17 cellular contexts compared by ENCODE assay signal in genomic region chr4:150264595-150265141, GRCh38.
A peak's percentile ranks its signal among the peaks of the same experiment; 100 is the strongest.
DNase-seq lines count a peak whose midpoint lies in the region; ATAC-seq, FAIRE-seq and TF ChIP-seq lines count a peak whose summit lies in the region.
"Had no signal": no experiment of that assay in that cellular context is flagged by ENCODE, and none has a peak within 500 bp of the region (broad histone marks: within the 10 kb centered on the region; RNA-seq: fewer than 3 reads in every experiment).

No MANE protein-coding gene starts in this region.

- DNase-seq in AG08395 (ENCODE audit: low spot score), result peak; percentile 14
- DNase-seq in GM03348 (ENCODE audit: low spot score), result peak; percentile 30
- no peak for DNase-seq in K562 (ENCODE audit: extremely low read depth in 1 of 4, low spot score in 3 of 4)
- no peak for DNase-seq in hepatocyte (ENCODE audit: low spot score)
- no peak for DNase-seq in cerebellum (ENCODE audit: low spot score)
- no peak for DNase-seq in NCI-H226
- no peak for DNase-seq in prostate gland (ENCODE audit: low spot score)
- DNase-seq: AML-193, COR-L47, H9, NCI-H1436, NCI-H2029, NCI-H510A treated with DMSO at 0.1 percent for 48 hours, NCI-H82 had no signal

- TSS peak; percentile 45 for BruUV-seq in K562 (replicated peaks; lab: Mats Ljungman, UMichigan)

- no peaks in the 10 kb centered on the region for H3K9me3 ChIP-seq in K562 (replicated peaks; ENCODE audit: control insufficient read depth, insufficient read depth, low read depth, low read length)
- H3K9me3 ChIP-seq in hepatocyte (ENCODE audit: low read depth), result no peaks in the 10 kb centered on the region
- no peaks in the 10 kb centered on the region for H3K9me3 ChIP-seq in prostate gland

- FAIRE-seq in K562 (lab: Jason Lieb, UNC), result no peak
- FAIRE-seq: A204.1 had no signal

- no peak for TF ChIP-seq EP300 in K562 (IDR thresholded peaks at IDR 0.05; ENCODE audit: low read length)

- no peak overlapping the region for H2AFZ ChIP-seq in K562 (ENCODE audit: low read depth, low read length)
- no peak overlapping the region for H2AFZ ChIP-seq in hepatocyte

- CTCF ChIA-PET in K562 (lab: Yijun Ruan, JAX; ENCODE audit: low intra/inter-chr PET ratio), result no interaction called here

- H3K4me2 ChIP-seq in K562 (ENCODE audit: insufficient read depth, low read length) (no peak overlapping the region), hepatocyte (no peak overlapping the region)

- H3K4me1 ChIP-seq in K562 (replicated peaks in 1 of 2; ENCODE audit: control insufficient read depth in 2 of 2, insufficient read depth in 2 of 2, low read length in 2 of 2) (no peaks in the 10 kb centered on the region), hepatocyte (ENCODE audit: insufficient read depth) (peaks cover 9% of the 10 kb centered on the region), prostate gland (replicated peaks) (no peaks in the 10 kb centered on the region)

- H3K9me1 ChIP-seq in K562 (ENCODE audit: control insufficient read depth, insufficient read depth, low read length), result no peaks in the 10 kb centered on the region

- no peak overlapping the region for H3K27ac ChIP-seq in K562 (ENCODE audit: extremely low read depth, low read depth, low read length)
- no peak overlapping the region for H3K27ac ChIP-seq in hepatocyte
- no peak overlapping the region for H3K27ac ChIP-seq in prostate gland

- H3K27me3 ChIP-seq in K562 (ENCODE audit: control insufficient read depth in 2 of 2, insufficient read depth in 2 of 2, low read length in 2 of 2) (no peaks in the 10 kb centered on the region), hepatocyte (no peaks in the 10 kb centered on the region), prostate gland (replicated peaks; ENCODE audit: insufficient read depth) (no peaks in the 10 kb centered on the region)

- in situ Hi-C loops in K562 (cut with MboI), result no loop called here

- peaks cover 13% of the 10 kb centered on the region; the same call in 1 of the 3 replicates for H3K36me3 ChIP-seq in K562 (ENCODE audit: control insufficient read depth, insufficient read depth, low read length)
- no peaks in the 10 kb centered on the region for H3K36me3 ChIP-seq in hepatocyte (replicated peaks; ENCODE audit: insufficient read depth, low read depth)
- no peaks in the 10 kb centered on the region for H3K36me3 ChIP-seq in prostate gland

- no peak overlapping the region for H3K9ac ChIP-seq in K562 (ENCODE audit: insufficient read depth in 1 of 2, low read depth in 2 of 2, low read length in 2 of 2)

- no peak for TF ChIP-seq CTCF in K562 (IDR thresholded peaks at IDR 0.05 in 2 of 3, conservative IDR thresholded peaks at IDR 0.05 in 1 of 3; ENCODE audit: insufficient read depth in 2 of 3, low read depth in 1 of 3, low read length in 3 of 3)
- no peak for TF ChIP-seq CTCF in hepatocyte (IDR thresholded peaks at IDR 0.05; ENCODE audit: poor library complexity)
- TF ChIP-seq CTCF in prostate gland (IDR thresholded peaks at IDR 0.05), result no peak

- H3K79me2 ChIP-seq in K562 (ENCODE audit: control insufficient read depth, insufficient read depth, low read length) (no peaks in the 10 kb centered on the region), hepatocyte (no peaks in the 10 kb centered on the region)

- WGBS in K562 (ENCODE audit: insufficient coverage, low coverage, missing lambda C conversion rate), result 66% methylated on average over 6 of the region's 6 CpGs
- WGBS in hepatocyte (ENCODE audit: low lambda C conversion rate, missing lambda C conversion rate), result 76% methylated on average over 6 of the region's 6 CpGs
- 78% methylated on average over 6 of the region's 6 CpGs for WGBS in prostate gland

- intact Hi-C loops in K562 (cut with micrococcal nuclease) (no loop called here), prostate gland (cut with DNase I) (no loop called here)

- POLR2A ChIA-PET in K562 (lab: Yijun Ruan, JAX), result interaction anchor here (0.7 kb wide), 1 partner anchor 48 kb away, joined by 3 read pairs; no protein-coding TSS in a partner anchor

- TF ChIP-seq POLR2A in K562 (conservative IDR thresholded peaks at IDR 0.05) (no peak), prostate gland (IDR thresholded peaks at IDR 0.05) (no peak)

- H3K9me2 ChIP-seq in hepatocyte (replicated peaks; ENCODE audit: insufficient read depth), result no peaks in the 10 kb centered on the region

- ATAC-seq in K562 (no peak), HG03039 (IDR thresholded peaks at IDR 0.05; ENCODE audit: unreplicated experiment) (no peak)
- ATAC-seq: Panc1 had no signal

- TF ChIP-seq RAD21 in K562 (CRISPR knock-in tag; conservative IDR thresholded peaks at IDR 0.05 in 1 of 2, IDR thresholded peaks at IDR 0.05 in 1 of 2), result no peak

- H3K4me3 ChIP-seq in K562 (no peak overlapping the region), hepatocyte (peak overlapping the region; percentile 28), prostate gland (no peak overlapping the region)

- no peaks in the 10 kb centered on the region for H4K20me1 ChIP-seq in K562 (replicated peaks; ENCODE audit: control insufficient read depth, insufficient read depth, low read length)
- H4K20me1 ChIP-seq in hepatocyte (ENCODE audit: insufficient read depth, poor library complexity, severe bottlenecking), result no peaks in the 10 kb centered on the region

TF ChIP-seq in K562, 482 proteins besides CTCF, POLR2A, EP300 and RAD21:
- TF ChIP-seq BRCA1 (IDR thresholded peaks at IDR 0.05) (no peak), BRCA1 (CRISPR knock-in tag; IDR thresholded peaks at IDR 0.05) (no peak), ZFP36 (IDR thresholded peaks at IDR 0.05; ENCODE audit: low read depth, low read length, partially characterized antibody) (no peak), MCM5 (IDR thresholded peaks at IDR 0.05; ENCODE audit: low read depth) (no peak)

Comparison
In these comparisons a context has a peak if more than half of its experiments do, and no peak if none do; other contexts are left out.
1. DNase-seq: peak in AG08395 (single experiment) and GM03348 (single experiment); none in K562 (0 of 4), hepatocyte (single experiment), cerebellum (single experiment), NCI-H226 (single experiment) and prostate gland (single experiment).